In the genomic region with DNA sequence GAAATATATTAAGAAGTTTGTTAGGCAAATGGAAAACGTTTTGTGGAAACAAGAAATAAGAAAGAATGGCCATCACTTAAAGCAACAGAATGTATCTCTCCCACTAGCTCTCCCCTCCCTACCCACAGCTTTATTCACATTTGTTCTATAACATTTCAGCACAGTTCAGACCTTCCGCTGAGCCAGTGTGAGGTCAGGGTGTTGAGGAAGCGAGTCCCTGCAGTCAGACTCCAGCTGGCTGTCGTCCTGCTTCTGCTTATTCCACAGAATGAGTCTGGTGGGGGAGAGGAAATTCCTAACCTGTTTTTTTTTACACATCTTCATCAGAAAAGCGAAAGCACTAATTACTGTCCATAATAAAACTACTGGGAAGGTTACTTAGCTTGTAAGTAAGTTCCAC, we compare ENCODE assay signal across 9 cellular contexts. TPM values are rescaled to one million over a fixed set of nuclear protein-coding genes. Genes with fewer than 3 reads are reported as not detected.
DNase-seq lines count a peak whose midpoint lies in the region; ATAC-seq and TF ChIP-seq lines count a peak whose summit lies in the region.
"Had no signal": no experiment of that assay in that cellular context is flagged by ENCODE, and none has a peak within 500 bp of the region (broad histone marks: within the 10 kb centered on the region; RNA-seq: fewer than 3 reads in every experiment).

No MANE protein-coding gene starts in this region.

- in situ Hi-C loops in KBM-7 (cut with MboI; ENCODE audit: low pct_unique_long_range_greater_than_20kb, low sequenced_read_pairs), result loop anchor here (25.0 kb wide), 1 partner anchor 131 kb away; no protein-coding TSS in a partner anchor

- no peak for TF ChIP-seq CTCF in AG10803 (conservative IDR thresholded peaks at IDR 0.05; ENCODE audit: low read length)
- TF ChIP-seq CTCF in brain (conservative IDR thresholded peaks at IDR 0.05), result no peak

- peak; percentile 40 for DNase-seq in AG10803 (ENCODE audit: low read depth)
- peak; percentile 26 for DNase-seq in KBM-7
- peak; percentile 53 for DNase-seq in medulla oblongata (ENCODE audit: extremely low spot score)
- DNase-seq in NCI-H69 (lab: John Stamatoyannopoulos, UW), result no peak
- DNase-seq in NCI-H748 (lab: John Stamatoyannopoulos, UW; ENCODE audit: unreplicated experiment), result no peak
- DNase-seq in HEK293T (ENCODE audit: extremely low spot score), result no peak
- DNase-seq: central memory CD4-positive, alpha-beta T cell had no signal

- no peaks in the 10 kb centered on the region for H3K9me3 Mint-ChIP-seq in brain

- H3K36me3 Mint-ChIP-seq in brain, result peaks cover 28% of the 10 kb centered on the region

- H3K27ac Mint-ChIP-seq in brain, result peak overlapping the region in 3 of 5 experiments; percentile 13 to 37 (median 30)

- H3K4me3 Mint-ChIP-seq in brain, result peak overlapping the region in 2 of 5 experiments; percentile 1 to 9

- no peaks in the 10 kb centered on the region for H3K27me3 Mint-ChIP-seq in brain

- peaks cover 15% of the 10 kb centered on the region for H3K4me1 Mint-ChIP-seq in brain

- ATAC-seq in HG03280 (IDR thresholded peaks at IDR 0.05; ENCODE audit: unreplicated experiment), result no peak

- no peak overlapping the region; the same call in 1 of the 2 replicates for H3K4me3 ChIP-seq in AG10803 (ENCODE audit: low read length)

- CTCF ChIA-PET in HEK293T (lab: Yijun Ruan, JAX), result no interaction called here

- POLR2A ChIA-PET in HEK293T (lab: Yijun Ruan, JAX), result no interaction called here

TF ChIP-seq in HEK293T, 16 proteins besides CTCF, POLR2A, EP300 and RAD21:
- TF ChIP-seq ELF4 (IDR thresholded peaks at IDR 0.05) (no peak), ARNT (IDR thresholded peaks at IDR 0.05) (no peak), L3MBTL2 (conservative IDR thresholded peaks at IDR 0.05) (no peak), FOXK2 (IDR thresholded peaks at IDR 0.05) (no peak), HDGF (IDR thresholded peaks at IDR 0.05; ENCODE audit: borderline replicate concordance) (no peak), SUZ12 (IDR thresholded peaks at IDR 0.05) (no peak), LEF1 (IDR thresholded peaks at IDR 0.05; ENCODE audit: borderline replicate concordance) (no peak)
- TF ChIP-seq, protein P1, sequence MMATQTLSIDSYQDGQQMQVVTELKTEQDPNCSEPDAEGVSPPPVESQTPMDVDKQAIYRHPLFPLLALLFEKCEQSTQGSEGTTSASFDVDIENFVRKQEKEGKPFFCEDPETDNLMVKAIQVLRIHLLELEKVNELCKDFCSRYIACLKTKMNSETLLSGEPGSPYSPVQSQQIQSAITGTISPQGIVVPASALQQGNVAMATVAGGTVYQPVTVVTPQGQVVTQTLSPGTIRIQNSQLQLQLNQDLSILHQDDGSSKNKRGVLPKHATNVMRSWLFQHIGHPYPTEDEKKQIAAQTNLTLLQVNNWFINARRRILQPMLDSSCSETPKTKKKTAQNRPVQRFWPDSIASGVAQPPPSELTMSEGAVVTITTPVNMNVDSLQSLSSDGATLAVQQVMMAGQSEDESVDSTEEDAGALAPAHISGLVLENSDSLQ (IDR thresholded peaks at IDR 0.05), result no peak
TF ChIP-seq in HEK293T: peak in this region for 0.

RNA-seq across cellular contexts. Expression of gene MRPL39, which starts 39.1 kb away (rescaled TPM):
- 29.3 TPM for polyA plus RNA-seq in brain (ENCODE audit: insufficient read depth, low read depth, low replicate concordance)

Comparison
In these comparisons a context has a peak if more than half of its experiments do, and no peak if none do; other contexts are left out.
1. DNase-seq: peak in AG10803 (single experiment), KBM-7 (single experiment) and medulla oblongata (single experiment); none in NCI-H69 (single experiment), NCI-H748 (single experiment) and HEK293T (single experiment).